Comparison of ENCODE assay signal across 8 cellular contexts in the genomic region with DNA sequence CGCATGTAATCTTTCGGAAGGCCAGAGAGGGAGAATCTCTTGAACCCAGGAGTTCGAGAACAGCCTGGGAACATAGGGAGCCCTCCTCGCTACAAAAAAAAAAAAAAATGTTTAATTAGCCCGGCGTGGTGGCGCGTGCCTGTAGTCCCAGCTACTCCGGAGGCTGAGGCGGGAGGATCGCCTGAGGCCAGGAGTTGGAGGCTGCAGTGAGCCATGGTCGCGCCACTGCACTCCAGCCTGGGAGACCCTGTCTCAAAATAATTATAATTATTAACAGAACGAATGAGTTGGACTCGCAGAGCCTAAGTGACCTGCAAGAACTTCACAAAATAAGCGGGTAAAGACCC. TPM values are rescaled to one million over a fixed set of nuclear protein-coding genes. Genes with fewer than 3 reads are reported as not detected.
DNase-seq lines count a peak whose midpoint lies in the region; ATAC-seq and TF ChIP-seq lines count a peak whose summit lies in the region.

No MANE protein-coding gene starts in this region.

- WGBS in thyroid gland, 2 donors = 47 to 58% methylated on average over 16 of the region's 16 CpGs

- DNase-seq in activated CD4-positive, alpha-beta T cell treated with anti-CD3 and anti-CD28 coated beads, Interleukin-2, amount 10 ng/mL, durations not matched to agents 7 days and 5 days = no peak
- DNase-seq in activated CD4-positive, alpha-beta T cell treated with anti-CD3 and anti-CD28 coated beads, Interleukin-2, amount 50 U/mL, for 1 hour = no peak
- DNase-seq in activated naive CD8-positive, alpha-beta T cell treated with anti-CD3 and anti-CD28 coated beads, Interleukin-2, amount 50 U/mL, for 24 hours = no peak
- no peak for DNase-seq in left lung
- no peak for DNase-seq in thyroid gland
- no peak for DNase-seq in HT-29 (ENCODE audit: low spot score)
- no peak for DNase-seq in NCI-H2081 treated with DMSO at 0.1 percent for 48 hours (lab: John Stamatoyannopoulos, UW)
- no peak for DNase-seq in putamen (ENCODE audit: low spot score)

- no peaks in the 10 kb centered on the region for H3K27me3 ChIP-seq in left lung
- H3K27me3 ChIP-seq in thyroid gland = no peaks in the 10 kb centered on the region

- H3K9me3 ChIP-seq in left lung = no peaks in the 10 kb centered on the region
- H3K9me3 ChIP-seq in thyroid gland = no peaks in the 10 kb centered on the region

- intact Hi-C loops in left lung (cut with DNase I) (no loop called here), thyroid gland (cut with DNase I) (no loop called here)

- H3K4me3 ChIP-seq in left lung (peak overlapping the region; percentile 78 to 79), thyroid gland (replicated peaks in 1 of 3) (peak overlapping the region; percentile 47 to 90 (median 80))

- POLR2A ChIA-PET in activated CD4-positive, alpha-beta T cell treated with anti-CD3 and anti-CD28 coated beads, Interleukin-2, amount 10 ng/mL, durations not matched to agents 7 days and 5 days (lab: Charles Lee) = no interaction called here

- H3K27ac ChIP-seq in left lung (peak overlapping the region; percentile 62 to 79), thyroid gland (peak overlapping the region in 2 of 3 donors; percentile 85 to 87)

- H3K4me1 Mint-ChIP-seq in activated CD4-positive, alpha-beta T cell treated with anti-CD3 and anti-CD28 coated beads, Interleukin-2, amount 10 ng/mL, durations not matched to agents 7 days and 5 days = peaks cover 12% of the 10 kb centered on the region
- peaks cover 18% of the 10 kb centered on the region for H3K4me1 Mint-ChIP-seq in activated naive CD8-positive, alpha-beta T cell treated with anti-CD3 and anti-CD28 coated beads, Interleukin-2, amount 50 U/mL, for 24 hours

- TF ChIP-seq POLR2A in thyroid gland (IDR thresholded peaks at IDR 0.05) = no peak

- peak overlapping the region; percentile 74 for H3K27ac Mint-ChIP-seq in activated CD4-positive, alpha-beta T cell treated with anti-CD3 and anti-CD28 coated beads, Interleukin-2, amount 10 ng/mL, durations not matched to agents 7 days and 5 days
- H3K27ac Mint-ChIP-seq in activated naive CD8-positive, alpha-beta T cell treated with anti-CD3 and anti-CD28 coated beads, Interleukin-2, amount 50 U/mL, for 24 hours = peak overlapping the region; percentile 74

- peaks cover 10% of the 10 kb centered on the region for H3K36me3 Mint-ChIP-seq in activated CD4-positive, alpha-beta T cell treated with anti-CD3 and anti-CD28 coated beads, Interleukin-2, amount 10 ng/mL, durations not matched to agents 7 days and 5 days (ENCODE audit: low read depth)
- peaks cover 15% of the 10 kb centered on the region for H3K36me3 Mint-ChIP-seq in activated naive CD8-positive, alpha-beta T cell treated with anti-CD3 and anti-CD28 coated beads, Interleukin-2, amount 50 U/mL, for 24 hours (ENCODE audit: low read depth)

- H3K36me3 ChIP-seq in left lung (peaks cover 0 to 34% of the 10 kb centered on the region in 2 donors), thyroid gland (peaks cover 7 to 21% of the 10 kb centered on the region in 2 donors)

- ATAC-seq in activated naive CD8-positive, alpha-beta T cell treated with anti-CD3 and anti-CD28 coated beads, Interleukin-2, amount 50 U/mL, for 24 hours = no peak
- ATAC-seq in left lung = no peak

- H3K27me3 Mint-ChIP-seq in activated CD4-positive, alpha-beta T cell treated with anti-CD3 and anti-CD28 coated beads, Interleukin-2, amount 10 ng/mL, durations not matched to agents 7 days and 5 days = no peaks in the 10 kb centered on the region
- no peaks in the 10 kb centered on the region for H3K27me3 Mint-ChIP-seq in activated naive CD8-positive, alpha-beta T cell treated with anti-CD3 and anti-CD28 coated beads, Interleukin-2, amount 50 U/mL, for 24 hours

- H3K4me1 ChIP-seq in left lung (peaks cover 4 to 20% of the 10 kb centered on the region in 2 donors), thyroid gland (no peaks in the 10 kb centered on the region)

- CTCF ChIA-PET in activated CD4-positive, alpha-beta T cell treated with anti-CD3 and anti-CD28 coated beads, Interleukin-2, amount 10 ng/mL, durations not matched to agents 7 days and 5 days (lab: Charles Lee) = interaction anchor here (0.7 to 1.9 kb wide), 3 partner anchors 17 to 491 kb away, joined by 3 to 5 read pairs (median 4); no protein-coding TSS in a partner anchor

- TF ChIP-seq CTCF in left lung (IDR thresholded peaks at IDR 0.05) = no peak
- TF ChIP-seq CTCF in thyroid gland (IDR thresholded peaks at IDR 0.05) = no peak

- H3K9me3 Mint-ChIP-seq in activated CD4-positive, alpha-beta T cell treated with anti-CD3 and anti-CD28 coated beads, Interleukin-2, amount 10 ng/mL, durations not matched to agents 7 days and 5 days = no peaks in the 10 kb centered on the region
- H3K9me3 Mint-ChIP-seq in activated naive CD8-positive, alpha-beta T cell treated with anti-CD3 and anti-CD28 coated beads, Interleukin-2, amount 50 U/mL, for 24 hours = no peaks in the 10 kb centered on the region

- H3K4me3 Mint-ChIP-seq in activated CD4-positive, alpha-beta T cell treated with anti-CD3 and anti-CD28 coated beads, Interleukin-2, amount 10 ng/mL, durations not matched to agents 7 days and 5 days = peak overlapping the region; percentile 90
- peak overlapping the region; percentile 89 for H3K4me3 Mint-ChIP-seq in activated naive CD8-positive, alpha-beta T cell treated with anti-CD3 and anti-CD28 coated beads, Interleukin-2, amount 50 U/mL, for 24 hours

RNA-seq across cellular contexts. Expression of a gene that starts 0.8 kb away (rescaled TPM):
- total RNA-seq in activated CD4-positive, alpha-beta T cell treated with anti-CD3 and anti-CD28 coated beads, Interleukin-2, amount 10 ng/mL, durations not matched to agents 7 days and 5 days = 10 to 100 TPM; 12.2 to 13.0 TPM
- total RNA-seq in left lung (1 to 10 TPM; 7.7 to 8.5 TPM), thyroid gland (10 to 100 TPM in 1 of 4 donors, 1 to 10 TPM in 3; 5.8 to 10.8 (median 9.6) TPM)
- total RNA-seq in HT-29 (2014; rRNA removed; shearing (Covaris generic)) = 3.2 and 4.9 TPM in 2 replicates

RNA-seq across cellular contexts. Expression of a gene that starts 17.6 kb away (rescaled TPM):
- total RNA-seq in activated CD4-positive, alpha-beta T cell treated with anti-CD3 and anti-CD28 coated beads, Interleukin-2, amount 10 ng/mL, durations not matched to agents 7 days and 5 days = 10 to 100 TPM; 13.2 to 15.1 TPM
- 1 to 10 TPM; 3.7 to 5.1 TPM for total RNA-seq in left lung
- total RNA-seq in thyroid gland = 1 to 10 TPM; 4.0 to 7.0 (median 6.2) TPM
- total RNA-seq in HT-29 (2014; rRNA removed; shearing (Covaris generic)) = 5.5 and 7.7 TPM in 2 replicates

RNA-seq across cellular contexts. Expression of a gene that starts 46.1 kb away (rescaled TPM):
- 100 to 1,000 TPM; 260 to 276 TPM for total RNA-seq in activated CD4-positive, alpha-beta T cell treated with anti-CD3 and anti-CD28 coated beads, Interleukin-2, amount 10 ng/mL, durations not matched to agents 7 days and 5 days
- total RNA-seq in left lung = 100 to 1,000 TPM; 257 to 259 TPM
- 100 to 1,000 TPM; 127 to 604 (median 265) TPM for total RNA-seq in thyroid gland
- 71.5 and 82.4 TPM in 2 replicates for total RNA-seq in HT-29 (2014; rRNA removed; shearing (Covaris generic))

RNA-seq across cellular contexts. Expression of a gene that starts 46.3 kb away (rescaled TPM):
- 10 to 100 TPM; 43.4 to 51.8 TPM for total RNA-seq in activated CD4-positive, alpha-beta T cell treated with anti-CD3 and anti-CD28 coated beads, Interleukin-2, amount 10 ng/mL, durations not matched to agents 7 days and 5 days
- total RNA-seq in left lung (10 to 100 TPM; 20.1 to 35.4 TPM), thyroid gland (10 to 100 TPM; 15.6 to 20.9 (median 19.0) TPM)
- total RNA-seq in HT-29 (2014; rRNA removed; shearing (Covaris generic)) = 34.0 and 40.6 TPM in 2 replicates
